Comparison of ENCODE assay signal across 1 cellular context in genomic region chr1:153963850-153964331, GRCh38.
TF ChIP-seq lines count a peak whose summit lies in the region.

No MANE protein-coding gene starts in this region.

TF ChIP-seq in HepG2, 621 proteins besides CTCF, POLR2A, EP300 and RAD21 (continues in another document):
- TF ChIP-seq ZNF510 (CRISPR knock-in tag; IDR thresholded peaks at IDR 0.05; ENCODE audit: low read depth) (peak; percentile 15; the same call in 1 of the 2 replicates), PAF1 (CRISPR knock-in tag; IDR thresholded peaks at IDR 0.05) (no peak), SP5 (CRISPR knock-in tag; IDR thresholded peaks at IDR 0.05; ENCODE audit: borderline replicate concordance, low read depth) (0 out of 2 replicates have a peak, but pooled peaks have one; percentile 29), TBX3 (IDR thresholded peaks at IDR 0.05; ENCODE audit: borderline replicate concordance) (no peak), ZNF788 (CRISPR knock-in tag; IDR thresholded peaks at IDR 0.05; ENCODE audit: borderline replicate concordance) (0 out of 2 replicates have a peak, but pooled peaks have one; percentile 42), RFXANK (CRISPR knock-in tag; IDR thresholded peaks at IDR 0.05) (no peak), TFAP4 (IDR thresholded peaks at IDR 0.05; ENCODE audit: borderline replicate concordance, low read depth) (peak; percentile 23; the same call in 1 of the 2 replicates), ZNF710 (CRISPR knock-in tag; IDR thresholded peaks at IDR 0.05; ENCODE audit: borderline replicate concordance) (0 out of 2 replicates have a peak, but pooled peaks have one; percentile 41), POGZ (CRISPR knock-in tag; IDR thresholded peaks at IDR 0.05) (peak; percentile 26; the same call in 1 of the 2 replicates), RXRB (CRISPR knock-in tag; IDR thresholded peaks at IDR 0.05; ENCODE audit: borderline replicate concordance) (no peak; the same call in 1 of the 2 replicates), GATAD1 (CRISPR knock-in tag; IDR thresholded peaks at IDR 0.05) (0 out of 2 replicates have a peak, but pooled peaks have one; percentile 3), ZNF451 (CRISPR knock-in tag; IDR thresholded peaks at IDR 0.05) (no peak), ZNF564 (CRISPR knock-in tag; IDR thresholded peaks at IDR 0.05) (0 out of 2 replicates have a peak, but pooled peaks have one; percentile 64), TBX2 (CRISPR knock-in tag; IDR thresholded peaks at IDR 0.05; ENCODE audit: borderline replicate concordance) (peak; percentile 51), SMAD1 (CRISPR knock-in tag; IDR thresholded peaks at IDR 0.05; ENCODE audit: borderline replicate concordance, low read depth) (no peak), HDAC2 (CRISPR knock-in tag; IDR thresholded peaks at IDR 0.05) (0 out of 2 replicates have a peak, but pooled peaks have one; percentile 9), HIVEP1 (CRISPR knock-in tag; IDR thresholded peaks at IDR 0.05) (peak; percentile 8; the same call in 1 of the 2 replicates), ZNF333 (CRISPR knock-in tag; IDR thresholded peaks at IDR 0.05; ENCODE audit: borderline replicate concordance) (0 out of 2 replicates have a peak, but pooled peaks have one; percentile 66), ZNF772 (CRISPR knock-in tag; IDR thresholded peaks at IDR 0.05) (peak; percentile 78), ZNF776 (CRISPR knock-in tag; IDR thresholded peaks at IDR 0.05) (0 out of 2 replicates have a peak, but pooled peaks have one; percentile 48), SMC3 (IDR thresholded peaks at IDR 0.05; ENCODE audit: low read length) (no peak), PATZ1 (CRISPR knock-in tag; IDR thresholded peaks at IDR 0.05) (peak; percentile 92), ZFP91 (CRISPR knock-in tag; IDR thresholded peaks at IDR 0.05; ENCODE audit: borderline replicate concordance) (no peak; the same call in 1 of the 2 replicates), SKIL (CRISPR knock-in tag; IDR thresholded peaks at IDR 0.05; ENCODE audit: borderline replicate concordance) (no peak), NR2F1 (CRISPR knock-in tag; IDR thresholded peaks at IDR 0.05) (no peak), HNF1B (CRISPR knock-in tag; IDR thresholded peaks at IDR 0.05) (0 out of 2 replicates have a peak, but pooled peaks have one; percentile 8), IRF2 (CRISPR knock-in tag; IDR thresholded peaks at IDR 0.05) (0 out of 2 replicates have a peak, but pooled peaks have one; percentile 2), TEAD3 (CRISPR knock-in tag; optimal IDR thresholded peaks at IDR 0.05; ENCODE audit: borderline replicate concordance) (peak; percentile 88), ZNF577 (CRISPR knock-in tag; IDR thresholded peaks at IDR 0.05; ENCODE audit: borderline replicate concordance, low read depth) (no peak), SRY (CRISPR knock-in tag; IDR thresholded peaks at IDR 0.05) (0 out of 2 replicates have a peak, but pooled peaks have one; percentile 26), KDM5B (CRISPR knock-in tag; IDR thresholded peaks at IDR 0.05; ENCODE audit: borderline replicate concordance) (peak; percentile 21; the same call in 1 of the 2 replicates), ZNF747 (CRISPR knock-in tag; IDR thresholded peaks at IDR 0.05; ENCODE audit: borderline replicate concordance) (0 out of 2 replicates have a peak, but pooled peaks have one; percentile 38), MXD1 (CRISPR knock-in tag; IDR thresholded peaks at IDR 0.05) (peak; percentile 56; the same call in 1 of the 2 replicates), ZFX (CRISPR knock-in tag; IDR thresholded peaks at IDR 0.05; ENCODE audit: low read depth) (peak; percentile 51; the same call in 1 of the 2 replicates), ZC3H4 (CRISPR knock-in tag; IDR thresholded peaks at IDR 0.05; ENCODE audit: borderline replicate concordance) (no peak), UBTF (CRISPR knock-in tag; IDR thresholded peaks at IDR 0.05) (peak; percentile 64; the same call in 1 of the 2 replicates), KDM5A (IDR thresholded peaks at IDR 0.05; ENCODE audit: borderline replicate concordance, low read length) (0 out of 2 replicates have a peak, but pooled peaks have one; percentile 33), KMT2A (CRISPR knock-in tag; IDR thresholded peaks at IDR 0.05) (0 out of 2 replicates have a peak, but pooled peaks have one; percentile 22), ZEB1 (IDR thresholded peaks at IDR 0.05; ENCODE audit: insufficient replicate concordance, low read depth) (peak; percentile 19), ZSCAN31 (CRISPR knock-in tag; IDR thresholded peaks at IDR 0.05; ENCODE audit: low read depth) (0 out of 2 replicates have a peak, but pooled peaks have one; percentile 72), BCL6 (CRISPR knock-in tag; IDR thresholded peaks at IDR 0.05) (peak; percentile 75), ZNF605 (CRISPR knock-in tag; IDR thresholded peaks at IDR 0.05) (0 out of 2 replicates have a peak, but pooled peaks have one; percentile 49), MTERF4 (CRISPR knock-in tag; IDR thresholded peaks at IDR 0.05) (0 out of 2 replicates have a peak, but pooled peaks have one; percentile 57), SMAD9 (CRISPR knock-in tag; IDR thresholded peaks at IDR 0.05) (no peak), AGO2 (optimal IDR thresholded peaks at IDR 0.05; ENCODE audit: low read depth, low read length) (no peak), SNAI1 (CRISPR knock-in tag; IDR thresholded peaks at IDR 0.05; ENCODE audit: borderline replicate concordance) (no peak), HNRNPLL (IDR thresholded peaks at IDR 0.05; ENCODE audit: low read depth, low read length, poor library complexity, severe bottlenecking) (peak; percentile 84), ZNF790 (CRISPR knock-in tag; IDR thresholded peaks at IDR 0.05; ENCODE audit: borderline replicate concordance) (0 out of 2 replicates have a peak, but pooled peaks have one; percentile 3)
